ENCODE assay signal across 1 cellular context in the genomic region with DNA sequence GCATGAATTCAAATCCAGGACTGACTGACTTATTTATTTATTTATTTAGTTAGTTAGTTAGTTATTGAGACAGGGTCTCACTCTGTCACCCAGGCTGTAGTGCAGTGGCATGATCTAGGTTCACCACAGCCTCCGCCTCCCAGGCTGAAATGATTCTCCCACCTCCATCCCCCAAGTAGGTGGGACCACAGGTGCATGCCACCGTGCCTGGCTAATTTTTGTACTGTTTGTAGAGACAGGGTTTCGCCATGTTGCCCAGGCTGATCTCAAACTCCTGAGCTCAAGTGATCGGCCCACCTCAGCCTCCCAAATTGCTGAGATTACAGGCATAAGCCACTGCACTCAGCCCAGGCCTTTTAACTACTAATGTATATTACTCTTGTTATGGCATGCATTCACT.
TF ChIP-seq lines count a peak whose summit lies in the region.

No MANE protein-coding gene starts in this region.

TF ChIP-seq in HepG2, 621 proteins besides CTCF, POLR2A, EP300 and RAD21:
- TF ChIP-seq ELF4 (CRISPR knock-in tag; IDR thresholded peaks at IDR 0.05; ENCODE audit: borderline replicate concordance), result no peak
- TF ChIP-seq ZSCAN21 (CRISPR knock-in tag; IDR thresholded peaks at IDR 0.05; ENCODE audit: borderline replicate concordance), result no peak
- TF ChIP-seq, protein P1, sequence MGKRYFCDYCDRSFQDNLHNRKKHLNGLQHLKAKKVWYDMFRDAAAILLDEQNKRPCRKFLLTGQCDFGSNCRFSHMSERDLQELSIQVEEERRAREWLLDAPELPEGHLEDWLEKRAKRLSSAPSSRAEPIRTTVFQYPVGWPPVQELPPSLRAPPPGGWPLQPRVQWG (CRISPR knock-in tag; IDR thresholded peaks at IDR 0.05; ENCODE audit: borderline replicate concordance, low read depth), result no peak
- no peak for TF ChIP-seq ZNF34 (CRISPR knock-in tag; IDR thresholded peaks at IDR 0.05; ENCODE audit: borderline replicate concordance)
- no peak for TF ChIP-seq ZNF264 (CRISPR knock-in tag; IDR thresholded peaks at IDR 0.05)
- TF ChIP-seq ZNF615 (CRISPR knock-in tag; IDR thresholded peaks at IDR 0.05; ENCODE audit: borderline replicate concordance), result no peak
- no peak for TF ChIP-seq ETV5 (CRISPR knock-in tag; IDR thresholded peaks at IDR 0.05; ENCODE audit: borderline replicate concordance)
- TF ChIP-seq, protein P2, sequence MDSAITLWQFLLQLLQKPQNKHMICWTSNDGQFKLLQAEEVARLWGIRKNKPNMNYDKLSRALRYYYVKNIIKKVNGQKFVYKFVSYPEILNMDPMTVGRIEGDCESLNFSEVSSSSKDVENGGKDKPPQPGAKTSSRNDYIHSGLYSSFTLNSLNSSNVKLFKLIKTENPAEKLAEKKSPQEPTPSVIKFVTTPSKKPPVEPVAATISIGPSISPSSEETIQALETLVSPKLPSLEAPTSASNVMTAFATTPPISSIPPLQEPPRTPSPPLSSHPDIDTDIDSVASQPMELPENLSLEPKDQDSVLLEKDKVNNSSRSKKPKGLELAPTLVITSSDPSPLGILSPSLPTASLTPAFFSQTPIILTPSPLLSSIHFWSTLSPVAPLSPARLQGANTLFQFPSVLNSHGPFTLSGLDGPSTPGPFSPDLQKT (CRISPR knock-in tag; IDR thresholded peaks at IDR 0.05; ENCODE audit: borderline replicate concordance), result no peak
TF ChIP-seq in HepG2: peak in this region for 0.
